ENCODE assay signal across 12 cellular contexts in the genomic region with DNA sequence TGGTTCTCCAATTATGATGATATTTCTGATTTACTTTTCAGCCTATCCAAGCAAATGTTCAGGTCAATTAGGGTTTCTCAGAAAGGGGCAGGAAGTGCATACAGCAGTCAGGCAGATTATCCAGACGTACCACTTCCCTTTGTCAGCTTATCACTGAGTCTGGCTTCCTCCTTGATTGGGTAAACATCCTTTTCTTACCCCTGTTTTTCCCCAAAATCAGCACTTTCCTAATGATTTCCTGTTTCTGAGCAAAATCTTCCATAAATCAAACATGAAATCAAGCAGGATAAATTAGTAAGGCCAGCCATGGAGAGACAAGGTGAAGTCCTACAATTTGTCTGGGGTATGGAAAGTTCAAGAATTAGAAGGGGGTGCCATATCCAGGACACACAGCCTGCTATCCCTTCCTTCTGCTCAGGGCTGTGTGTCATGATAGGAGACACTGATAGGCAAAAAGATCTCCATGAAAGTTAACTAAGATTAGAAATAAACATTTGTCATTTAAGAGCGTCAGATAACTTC. TPM values are rescaled to one million over a fixed set of nuclear protein-coding genes. Genes with fewer than 3 reads are reported as not detected.
DNase-seq lines count a peak whose midpoint lies in the region; ATAC-seq and TF ChIP-seq lines count a peak whose summit lies in the region.
"Had no signal": no experiment of that assay in that cellular context is flagged by ENCODE, and none has a peak within 500 bp of the region (broad histone marks: within the 10 kb centered on the region; RNA-seq: fewer than 3 reads in every experiment).

No MANE protein-coding gene starts in this region.

- peaks cover 17% of the 10 kb centered on the region for H3K9me3 Mint-ChIP-seq in activated CD4-positive, alpha-beta T cell treated with anti-CD3 and anti-CD28 coated beads, Interleukin-2, amount 10 ng/mL, durations not matched to agents 7 days and 5 days
- no peaks in the 10 kb centered on the region for H3K9me3 Mint-ChIP-seq in osteocyte (ENCODE audit: unreplicated experiment)

- DNase-seq in activated CD4-positive, alpha-beta T cell treated with anti-CD3 and anti-CD28 coated beads, Interleukin-2, amount 10 ng/mL, durations not matched to agents 7 days and 5 days = no peak
- no peak for DNase-seq in activated CD4-positive, alpha-beta T cell treated with anti-CD3 and anti-CD28 coated beads, Interleukin-2, amount 50 U/mL, for 48 hours
- DNase-seq in OCI-LY7 (ENCODE audit: low spot score) (no peak), dermis blood vessel endothelial cell (peak; percentile 79), osteoblast (ENCODE audit: insufficient read length, low spot score, missing footprints) (peak; percentile 64), osteocyte (ENCODE audit: extremely low spot score, unreplicated experiment) (no peak), NCI-H1417 (lab: John Stamatoyannopoulos, UW) (no peak)
- DNase-seq: NCI-H510A treated with DMSO at 0.1 percent for 48 hours; pancreas; stimulated activated CD4-positive, alpha-beta T cell treated with anti-CD3 and anti-CD28 coated beads, Interleukin-4, amount 100 ng/mL, for 4 hours had no signal

- peaks cover 22% of the 10 kb centered on the region for H3K36me3 Mint-ChIP-seq in activated CD4-positive, alpha-beta T cell treated with anti-CD3 and anti-CD28 coated beads, Interleukin-2, amount 10 ng/mL, durations not matched to agents 7 days and 5 days (ENCODE audit: low read depth)
- no peaks in the 10 kb centered on the region for H3K36me3 Mint-ChIP-seq in osteocyte (ENCODE audit: unreplicated experiment)

- no peak overlapping the region for H3K4me3 Mint-ChIP-seq in activated CD4-positive, alpha-beta T cell treated with anti-CD3 and anti-CD28 coated beads, Interleukin-2, amount 10 ng/mL, durations not matched to agents 7 days and 5 days
- no peak overlapping the region for H3K4me3 Mint-ChIP-seq in osteocyte (ENCODE audit: unreplicated experiment)

- H3K4me1 ChIP-seq in OCI-LY7 (ENCODE audit: insufficient read depth, low read length, poor library complexity, severe bottlenecking) (peaks cover 5% of the 10 kb centered on the region), osteoblast (ENCODE audit: insufficient read depth, low read length) (no peaks in the 10 kb centered on the region)

- CTCF ChIA-PET in activated CD4-positive, alpha-beta T cell treated with anti-CD3 and anti-CD28 coated beads, Interleukin-2, amount 10 ng/mL, durations not matched to agents 7 days and 5 days (lab: Charles Lee) = no interaction called here
- CTCF ChIA-PET in OCI-LY7 (lab: Charles Lee; ENCODE audit: unreplicated experiment) = no interaction called here

- H3K27me3 ChIP-seq in osteoblast (ENCODE audit: insufficient read depth, low read length) = peaks cover 3% of the 10 kb centered on the region
- H3K27me3 ChIP-seq: pancreas had no signal

- intact Hi-C loops in OCI-LY7 (cut with micrococcal nuclease; ENCODE audit: unreplicated experiment) = no loop called here

- H4K20me1 ChIP-seq in OCI-LY7 (ENCODE audit: insufficient read depth, low read length) (no peaks in the 10 kb centered on the region), osteoblast (ENCODE audit: insufficient read depth, low read length) (no peaks in the 10 kb centered on the region)

- H3K4me3 ChIP-seq in OCI-LY7 (ENCODE audit: low read depth, low read length, poor library complexity, severe bottlenecking) (no peak overlapping the region), osteoblast (ENCODE audit: insufficient read depth, low read length) (no peak overlapping the region)
- H3K4me3 ChIP-seq: pancreas had no signal

- no peaks in the 10 kb centered on the region for H3K27me3 Mint-ChIP-seq in activated CD4-positive, alpha-beta T cell treated with anti-CD3 and anti-CD28 coated beads, Interleukin-2, amount 10 ng/mL, durations not matched to agents 7 days and 5 days
- H3K27me3 Mint-ChIP-seq in osteocyte (ENCODE audit: unreplicated experiment) = peaks cover 13% of the 10 kb centered on the region

- BruUV-seq in OCI-LY7 (replicated peaks; lab: Mats Ljungman, UMichigan) = no TSS peak

- H3K79me2 ChIP-seq in OCI-LY7 (ENCODE audit: insufficient read depth, low read depth, low read length) (no peaks in the 10 kb centered on the region), osteoblast (ENCODE audit: insufficient read depth, low read length) (no peaks in the 10 kb centered on the region)

- TF ChIP-seq CTCF in OCI-LY7 (conservative IDR thresholded peaks at IDR 0.05; ENCODE audit: low read length) (no peak), osteoblast (IDR thresholded peaks at IDR 0.05; ENCODE audit: extremely low read depth, low read depth, low read length) (no peak), osteocyte (IDR thresholded peaks at IDR 0.05) (no peak)

- peaks cover 25% of the 10 kb centered on the region for H3K4me1 Mint-ChIP-seq in activated CD4-positive, alpha-beta T cell treated with anti-CD3 and anti-CD28 coated beads, Interleukin-2, amount 10 ng/mL, durations not matched to agents 7 days and 5 days
- no peaks in the 10 kb centered on the region for H3K4me1 Mint-ChIP-seq in osteocyte (ENCODE audit: unreplicated experiment)

- no peaks in the 10 kb centered on the region for H3K9me2 ChIP-seq in OCI-LY7 (ENCODE audit: insufficient read depth, low read length)

- H3K9me3 ChIP-seq in OCI-LY7 (ENCODE audit: low read length) = peaks cover under 1% of the 10 kb centered on the region; the same call in 1 of the 2 replicates
- H3K9me3 ChIP-seq in osteoblast (ENCODE audit: low read depth, low read length) = no peaks in the 10 kb centered on the region
- H3K9me3 ChIP-seq: pancreas had no signal

- H2AFZ ChIP-seq in OCI-LY7 (ENCODE audit: low read length) (peak overlapping the region; percentile 43; the same call in 1 of the 2 replicates), osteoblast (ENCODE audit: low read length) (no peak overlapping the region)

- H3K27ac Mint-ChIP-seq in activated CD4-positive, alpha-beta T cell treated with anti-CD3 and anti-CD28 coated beads, Interleukin-2, amount 10 ng/mL, durations not matched to agents 7 days and 5 days = peak overlapping the region; percentile 80
- no peak overlapping the region for H3K27ac Mint-ChIP-seq in osteocyte (ENCODE audit: unreplicated experiment)

- H3K36me3 ChIP-seq in OCI-LY7 (ENCODE audit: insufficient read depth, low read length) = no peaks in the 10 kb centered on the region
- H3K36me3 ChIP-seq in osteoblast (ENCODE audit: insufficient read depth, low read length) = no peaks in the 10 kb centered on the region
- H3K36me3 ChIP-seq: pancreas had no signal

- POLR2A ChIA-PET in activated CD4-positive, alpha-beta T cell treated with anti-CD3 and anti-CD28 coated beads, Interleukin-2, amount 10 ng/mL, durations not matched to agents 7 days and 5 days (lab: Charles Lee) = no interaction called here
- POLR2A ChIA-PET in OCI-LY7 (lab: Charles Lee) = no interaction called here

- no peak for ATAC-seq in GM19035 (IDR thresholded peaks at IDR 0.05; ENCODE audit: unreplicated experiment)

- H3K4me2 ChIP-seq in OCI-LY7 (ENCODE audit: low read length) = no peak overlapping the region
- no peak overlapping the region for H3K4me2 ChIP-seq in osteoblast (ENCODE audit: insufficient read depth, low read length)

- H3K27ac ChIP-seq in OCI-LY7 (ENCODE audit: low read depth, low read length, poor library complexity, severe bottlenecking) (no peak overlapping the region), osteoblast (ENCODE audit: low read depth, low read length) (no peak overlapping the region)
- H3K27ac ChIP-seq: pancreas had no signal

RNA-seq across cellular contexts. Expression of gene ADIPOQ, which starts 29.0 kb away (rescaled TPM):
- total RNA-seq in activated CD4-positive, alpha-beta T cell treated with anti-CD3 and anti-CD28 coated beads, Interleukin-2, amount 10 ng/mL, durations not matched to agents 7 days and 5 days = not detected
- total RNA-seq in OCI-LY7 (2014; rRNA removed; shearing (Covaris generic)) = not detected in 2 replicates
- total RNA-seq in OCI-LY7 (2022) (not detected in 2 replicates), dermis blood vessel endothelial cell (not detected in 2 replicates), osteoblast (under 0.01 TPM in 2 replicates), osteocyte (not detected in 2 replicates)
- total RNA-seq: temporal lobe had no signal

RNA-seq across cellular contexts. Expression of gene ST6GAL1, which starts 58.9 kb away (rescaled TPM):
- total RNA-seq in activated CD4-positive, alpha-beta T cell treated with anti-CD3 and anti-CD28 coated beads, Interleukin-2, amount 10 ng/mL, durations not matched to agents 7 days and 5 days = 100 to 1,000 TPM; 145 to 183 TPM
- total RNA-seq in OCI-LY7 (2014; rRNA removed; shearing (Covaris generic)) = 173 and 192 TPM in 2 replicates
- total RNA-seq in OCI-LY7 (2022) = 373 and 375 TPM in 2 replicates
- total RNA-seq in dermis blood vessel endothelial cell = 104 and 126 TPM in 2 replicates
- total RNA-seq in osteoblast = 8.0 and 9.1 TPM in 2 replicates
- total RNA-seq in osteocyte = 63.1 and 68.2 TPM in 2 replicates

Comparison
In these comparisons a context has a peak if more than half of its experiments do, and no peak if none do; other contexts are left out.
1. DNase-seq: peak in dermis blood vessel endothelial cell (single experiment) and osteoblast (single experiment); none in activated CD4-positive, alpha-beta T cell treated with anti-CD3 and anti-CD28 coated beads, Interleukin-2, amount 10 ng/mL, durations not matched to agents 7 days and 5 days (single experiment), activated CD4-positive, alpha-beta T cell treated with anti-CD3 and anti-CD28 coated beads, Interleukin-2, amount 50 U/mL, for 48 hours (0 of 2), OCI-LY7 (single experiment), osteocyte (single experiment) and NCI-H1417 (0 of 3).